In the genomic region with DNA sequence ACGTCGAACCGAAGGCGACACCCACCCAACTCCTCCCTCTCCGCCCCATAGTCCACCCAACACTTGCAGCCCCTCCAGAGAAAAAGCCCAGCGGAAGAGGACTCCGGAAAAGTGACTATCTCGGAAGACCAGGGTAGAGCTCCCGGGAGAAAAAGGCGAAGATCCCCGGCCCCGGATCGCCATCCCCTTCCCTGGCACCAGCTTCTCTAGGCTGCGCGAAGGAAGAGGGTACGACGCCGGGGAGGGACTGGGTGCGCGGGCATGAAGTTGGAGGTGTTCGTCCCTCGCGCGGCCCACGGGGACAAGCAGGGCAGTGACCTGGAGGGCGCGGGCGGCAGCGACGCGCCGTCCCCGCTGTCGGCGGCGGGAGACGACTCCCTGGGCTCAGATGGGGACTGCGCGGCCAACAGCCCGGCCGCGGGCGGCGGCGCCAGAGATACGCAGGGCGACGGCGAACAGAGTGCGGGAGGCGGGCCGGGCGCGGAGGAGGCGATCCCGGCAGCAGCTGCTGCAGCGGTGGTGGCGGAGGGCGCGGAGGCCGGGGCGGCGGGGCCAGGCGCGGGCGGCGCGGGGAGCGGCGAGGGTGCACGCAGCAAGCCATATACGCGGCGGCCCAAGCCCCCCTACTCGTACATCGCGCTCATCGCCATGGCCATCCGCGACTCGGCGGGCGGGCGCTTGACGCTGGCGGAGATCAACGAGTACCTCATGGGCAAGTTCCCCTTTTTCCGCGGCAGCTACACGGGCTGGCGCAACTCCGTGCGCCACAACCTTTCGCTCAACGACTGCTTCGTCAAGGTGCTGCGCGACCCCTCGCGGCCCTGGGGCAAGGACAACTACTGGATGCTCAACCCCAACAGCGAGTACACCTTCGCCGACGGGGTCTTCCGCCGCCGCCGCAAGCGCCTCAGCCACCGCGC, we compare ENCODE assay signal across 1 cellular context.
TF ChIP-seq lines count a peak whose summit lies in the region.

No MANE protein-coding gene starts in this region.

TF ChIP-seq in IMR-90, 13 proteins besides CTCF, POLR2A, EP300 and RAD21 (continued from another document):
- TF ChIP-seq, protein P1, sequence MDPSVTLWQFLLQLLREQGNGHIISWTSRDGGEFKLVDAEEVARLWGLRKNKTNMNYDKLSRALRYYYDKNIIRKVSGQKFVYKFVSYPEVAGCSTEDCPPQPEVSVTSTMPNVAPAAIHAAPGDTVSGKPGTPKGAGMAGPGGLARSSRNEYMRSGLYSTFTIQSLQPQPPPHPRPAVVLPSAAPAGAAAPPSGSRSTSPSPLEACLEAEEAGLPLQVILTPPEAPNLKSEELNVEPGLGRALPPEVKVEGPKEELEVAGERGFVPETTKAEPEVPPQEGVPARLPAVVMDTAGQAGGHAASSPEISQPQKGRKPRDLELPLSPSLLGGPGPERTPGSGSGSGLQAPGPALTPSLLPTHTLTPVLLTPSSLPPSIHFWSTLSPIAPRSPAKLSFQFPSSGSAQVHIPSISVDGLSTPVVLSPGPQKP (IDR thresholded peaks at IDR 0.05; ENCODE audit: borderline replicate concordance, low read depth, low read length), result no peak
- no peak for TF ChIP-seq CEBPB (IDR thresholded peaks at IDR 0.05; ENCODE audit: low read depth, low read length)
TF ChIP-seq in IMR-90: peak in this region for 0.
